19 cellular contexts compared by ENCODE assay signal in genomic region chr6:137798846-137799245, GRCh38.
DNase-seq lines count a peak whose midpoint lies in the region; ATAC-seq and TF ChIP-seq lines count a peak whose summit lies in the region.
"Had no signal": no experiment of that assay in that cellular context is flagged by ENCODE, and none has a peak within 500 bp of the region (broad histone marks: within the 10 kb centered on the region; RNA-seq: fewer than 3 reads in every experiment).

No MANE protein-coding gene starts in this region.

- H3K4me2 ChIP-seq in DND-41 (ENCODE audit: insufficient read depth, low read length): no peak overlapping the region

- H4K20me1 ChIP-seq in DND-41 (ENCODE audit: insufficient read depth, low read length): no peaks in the 10 kb centered on the region

- no peaks in the 10 kb centered on the region for H3K27me3 Mint-ChIP-seq in CD4-positive, CD25-positive, alpha-beta regulatory T cell
- no peaks in the 10 kb centered on the region for H3K27me3 Mint-ChIP-seq in activated CD8-positive, alpha-beta T cell treated with anti-CD3 and anti-CD28 coated beads, Interleukin-2, amount 10 ng/mL, durations not matched to agents 7 days and 5 days (ENCODE audit: low read depth)
- H3K27me3 Mint-ChIP-seq in effector memory CD8-positive, alpha-beta T cell: no peaks in the 10 kb centered on the region
- H3K27me3 Mint-ChIP-seq in WTC11 (ENCODE audit: low read depth): no peaks in the 10 kb centered on the region

- 85% methylated on average over 3 of the region's 3 CpGs for WGBS in prostate gland

- POLR2A ChIA-PET in activated CD8-positive, alpha-beta T cell treated with anti-CD3 and anti-CD28 coated beads, Interleukin-2, amount 10 ng/mL, durations not matched to agents 7 days and 5 days (lab: Charles Lee): interaction anchor here (0.6 to 5.4 kb wide), 14 partner anchors 9 to 141 kb away, joined by 3 to 69 read pairs (median 6); partner anchors contain the start of gene TNFAIP3
- POLR2A ChIA-PET in WTC11 (lab: Charles Lee): no interaction called here

- H3K4me1 Mint-ChIP-seq in CD4-positive, CD25-positive, alpha-beta regulatory T cell: peaks cover 42 to 65% (median 53%) of the 10 kb centered on the region in 4 donors
- H3K4me1 Mint-ChIP-seq in activated CD8-positive, alpha-beta T cell treated with anti-CD3 and anti-CD28 coated beads, Interleukin-2, amount 10 ng/mL, durations not matched to agents 7 days and 5 days (ENCODE audit: low read depth): peaks cover 66% of the 10 kb centered on the region
- H3K4me1 Mint-ChIP-seq in effector memory CD8-positive, alpha-beta T cell (ENCODE audit: low read depth in 2 of 2): peaks cover 37 to 40% of the 10 kb centered on the region in 2 donors
- H3K4me1 Mint-ChIP-seq in WTC11: peaks cover 6% of the 10 kb centered on the region; the same call in 1 of the 2 replicates

- TF ChIP-seq CTCF in DND-41 (IDR thresholded peaks at IDR 0.05; ENCODE audit: borderline replicate concordance, extremely low read depth, low read length, poor library complexity, severe bottlenecking): peak; percentile 25
- no peak for TF ChIP-seq CTCF in prostate gland (IDR thresholded peaks at IDR 0.05)
- TF ChIP-seq CTCF in WTC11 (IDR thresholded peaks at IDR 0.05): no peak

- H3K4me1 ChIP-seq in CD4-positive, CD25-positive, alpha-beta regulatory T cell (ENCODE audit: control insufficient read depth, insufficient read depth, low read length, poor library complexity, severe bottlenecking): peaks cover 43% of the 10 kb centered on the region
- H3K4me1 ChIP-seq in DND-41 (ENCODE audit: insufficient read depth, low read length) (peaks cover 69% of the 10 kb centered on the region), prostate gland (replicated peaks) (peaks cover under 1% of the 10 kb centered on the region)
- H3K4me1 ChIP-seq: BE2C had no signal

- H3K27ac ChIP-seq in CD4-positive, CD25-positive, alpha-beta regulatory T cell (ENCODE audit: insufficient read depth, low read length, poor library complexity, severe bottlenecking): peak overlapping the region; percentile 51
- H3K27ac ChIP-seq in DND-41 (ENCODE audit: low read length): peak overlapping the region; percentile 69
- no peak overlapping the region for H3K27ac ChIP-seq in prostate gland
- H3K27ac ChIP-seq: SJSA1, testis had no signal

- no peak overlapping the region for H3K4me3 Mint-ChIP-seq in CD4-positive, CD25-positive, alpha-beta regulatory T cell
- no peak overlapping the region for H3K4me3 Mint-ChIP-seq in activated CD8-positive, alpha-beta T cell treated with anti-CD3 and anti-CD28 coated beads, Interleukin-2, amount 10 ng/mL, durations not matched to agents 7 days and 5 days
- peak overlapping the region in 1 of 2 donors; percentile 18 for H3K4me3 Mint-ChIP-seq in effector memory CD8-positive, alpha-beta T cell
- H3K4me3 Mint-ChIP-seq in WTC11: no peak overlapping the region
- H3K4me3 Mint-ChIP-seq: H9 had no signal

- no peaks in the 10 kb centered on the region for H3K36me3 Mint-ChIP-seq in CD4-positive, CD25-positive, alpha-beta regulatory T cell
- H3K36me3 Mint-ChIP-seq in activated CD8-positive, alpha-beta T cell treated with anti-CD3 and anti-CD28 coated beads, Interleukin-2, amount 10 ng/mL, durations not matched to agents 7 days and 5 days (ENCODE audit: low read depth): peaks cover 3% of the 10 kb centered on the region
- peaks cover 7% of the 10 kb centered on the region for H3K36me3 Mint-ChIP-seq in effector memory CD8-positive, alpha-beta T cell (ENCODE audit: insufficient read depth)
- no peaks in the 10 kb centered on the region for H3K36me3 Mint-ChIP-seq in WTC11

- TF ChIP-seq POLR2A in prostate gland (IDR thresholded peaks at IDR 0.05): no peak

- H3K27ac Mint-ChIP-seq in CD4-positive, CD25-positive, alpha-beta regulatory T cell: peak overlapping the region; percentile 78 to 90 (median 79)
- H3K27ac Mint-ChIP-seq in activated CD8-positive, alpha-beta T cell treated with anti-CD3 and anti-CD28 coated beads, Interleukin-2, amount 10 ng/mL, durations not matched to agents 7 days and 5 days: peak overlapping the region; percentile 43
- peak overlapping the region; percentile 84 to 93 for H3K27ac Mint-ChIP-seq in effector memory CD8-positive, alpha-beta T cell
- no peak overlapping the region for H3K27ac Mint-ChIP-seq in WTC11
- H3K27ac Mint-ChIP-seq: H9 had no signal

- peaks cover 0 to 3% (median 0%) of the 10 kb centered on the region in 7 donors for H3K9me3 Mint-ChIP-seq in CD4-positive, CD25-positive, alpha-beta regulatory T cell
- no peaks in the 10 kb centered on the region for H3K9me3 Mint-ChIP-seq in activated CD8-positive, alpha-beta T cell treated with anti-CD3 and anti-CD28 coated beads, Interleukin-2, amount 10 ng/mL, durations not matched to agents 7 days and 5 days (ENCODE audit: insufficient read depth)
- no peaks in the 10 kb centered on the region for H3K9me3 Mint-ChIP-seq in effector memory CD8-positive, alpha-beta T cell
- H3K9me3 Mint-ChIP-seq in WTC11: peaks cover 4% of the 10 kb centered on the region; the same call in 1 of the 2 replicates
- H3K9me3 Mint-ChIP-seq: H9 had no signal

- no peak overlapping the region for H3K4me3 ChIP-seq in CD4-positive, CD25-positive, alpha-beta regulatory T cell (ENCODE audit: low read depth, low read length)
- no peak overlapping the region for H3K4me3 ChIP-seq in DND-41 (ENCODE audit: low read depth in 1 of 2, low read length in 2 of 2)
- no peak overlapping the region for H3K4me3 ChIP-seq in prostate gland
- H3K4me3 ChIP-seq: cardiac muscle cell, SJSA1, testis had no signal

- H2AFZ ChIP-seq in DND-41 (ENCODE audit: low read depth, low read length): no peak overlapping the region; the same call in 1 of the 2 replicates

- CTCF ChIA-PET in activated CD8-positive, alpha-beta T cell treated with anti-CD3 and anti-CD28 coated beads, Interleukin-2, amount 10 ng/mL, durations not matched to agents 7 days and 5 days (lab: Charles Lee): interaction anchor here (0.7 to 17.2 kb wide), 40 partner anchors 8 to 208 kb away, joined by 3 to 399 read pairs (median 9); partner anchors contain the start of gene TNFAIP3
- CTCF ChIA-PET in WTC11 (lab: Charles Lee): interaction anchor here (1.0 to 3.1 kb wide), 9 partner anchors 8 to 208 kb away, joined by 4 to 25 read pairs (median 5); partner anchors contain the start of gene TNFAIP3

- no peaks in the 10 kb centered on the region for H3K79me2 ChIP-seq in DND-41 (ENCODE audit: insufficient read depth, low read length)

- no peak for ATAC-seq in CD4-positive, CD25-positive, alpha-beta regulatory T cell (ENCODE audit: low read depth in 2 of 2)
- ATAC-seq in DND-41 (ENCODE audit: insufficient read depth, low read depth): peak; percentile 36; the same call in 1 of the 3 replicates
- ATAC-seq in activated CD8-positive, alpha-beta T cell treated with anti-CD3 and anti-CD28 coated beads, Interleukin-2, amount 10 ng/mL, durations not matched to agents 7 days and 5 days: no peak
- ATAC-seq in effector memory CD8-positive, alpha-beta T cell (replicated peaks): no peak
- ATAC-seq in GM18861 (IDR thresholded peaks at IDR 0.05; ENCODE audit: unreplicated experiment): no peak
- ATAC-seq in WTC11: no peak

- no peaks in the 10 kb centered on the region for H3K9me3 ChIP-seq in CD4-positive, CD25-positive, alpha-beta regulatory T cell (ENCODE audit: control insufficient read depth in 2 of 2, low read length in 2 of 2)
- H3K9me3 ChIP-seq in DND-41 (ENCODE audit: insufficient read depth, low read length, severe bottlenecking) (no peaks in the 10 kb centered on the region), prostate gland (no peaks in the 10 kb centered on the region)
- H3K9me3 ChIP-seq: BE2C, SJSA1, testis had no signal

- no peak for DNase-seq in CD4-positive, CD25-positive, alpha-beta regulatory T cell
- DNase-seq in DND-41: peak; percentile 38
- DNase-seq in activated CD8-positive, alpha-beta T cell treated with anti-CD3 and anti-CD28 coated beads, Interleukin-2, amount 10 ng/mL, durations not matched to agents 7 days and 5 days: no peak
- no peak for DNase-seq in effector memory CD8-positive, alpha-beta T cell
- DNase-seq in prostate gland (ENCODE audit: low spot score): no peak
- DNase-seq in WTC11 (ENCODE audit: low spot score): no peak
- DNase-seq in NCI-H226: no peak
- DNase-seq: BE2C, DMS79, H9, Kasumi-1, kidney, NCI-H187 treated with DMSO at 0.1 percent for 48 hours, NCI-H524, OCI-M1, testis had no signal

- intact Hi-C loops in prostate gland (cut with DNase I): no loop called here

- 0 out of 2 replicates have a peak overlapping the region, but pooled peaks have one; percentile 1 for H3K9ac ChIP-seq in DND-41 (ENCODE audit: low read depth, low read length)

- H3K27me3 ChIP-seq in CD4-positive, CD25-positive, alpha-beta regulatory T cell (ENCODE audit: control insufficient read depth, insufficient read depth, low read length): no peaks in the 10 kb centered on the region
- H3K27me3 ChIP-seq in DND-41 (ENCODE audit: insufficient read depth, low read length, poor library complexity) (no peaks in the 10 kb centered on the region), prostate gland (replicated peaks; ENCODE audit: insufficient read depth) (no peaks in the 10 kb centered on the region)
- H3K27me3 ChIP-seq: BE2C, cardiac muscle cell, SJSA1, testis had no signal

- H3K36me3 ChIP-seq in CD4-positive, CD25-positive, alpha-beta regulatory T cell (ENCODE audit: control insufficient read depth, insufficient read depth, low read length): no peaks in the 10 kb centered on the region
- H3K36me3 ChIP-seq in DND-41 (ENCODE audit: insufficient read depth, low read length) (no peaks in the 10 kb centered on the region), prostate gland (no peaks in the 10 kb centered on the region)
- H3K36me3 ChIP-seq: BE2C, cardiac muscle cell, SJSA1 had no signal

TF ChIP-seq in WTC11, 78 proteins besides CTCF, POLR2A, EP300 and RAD21 (continues in another document):
- no peak for TF ChIP-seq HMGXB4 (CRISPR knock-in tag; IDR thresholded peaks at IDR 0.05)

Comparison
In these comparisons a context has a peak if more than half of its experiments do, and no peak if none do; other contexts are left out.
1. H3K27ac ChIP-seq: peak in CD4-positive, CD25-positive, alpha-beta regulatory T cell (single experiment) and DND-41 (single experiment); none in prostate gland (0 of 2).